Comparison of ENCODE assay signal across 1 cellular context in genomic region chr6:116392158-116393032, GRCh38.
A peak's percentile ranks its signal among the peaks of the same experiment; 100 is the strongest.
TF ChIP-seq lines count a peak whose summit lies in the region.

No MANE protein-coding gene starts in this region.

TF ChIP-seq in GM12878, 131 proteins besides CTCF, POLR2A, EP300 and RAD21 (continued from another document):
- TF ChIP-seq NKRF (conservative IDR thresholded peaks at IDR 0.05) (no peak), CREM (IDR thresholded peaks at IDR 0.05; ENCODE audit: low read depth) (peak; percentile 45; the same call in 1 of the 2 replicates), JUNB (IDR thresholded peaks at IDR 0.05) (0 out of 2 replicates have a peak, but pooled peaks have one; percentile 20), ETV6 (conservative IDR thresholded peaks at IDR 0.05 in 1 of 2, IDR thresholded peaks at IDR 0.05 in 1 of 2; ENCODE audit: borderline replicate concordance in 1 of 2, low read depth in 1 of 2) (peak in 1 of 2 experiments; percentile 73; a peak in 2 of 4 replicates), ATF2 (IDR thresholded peaks at IDR 0.05; ENCODE audit: low read length) (0 out of 2 replicates have a peak, but pooled peaks have one; percentile 43), E2F8 (IDR thresholded peaks at IDR 0.05; ENCODE audit: low read depth, partially characterized antibody) (no peak), GABPA (IDR thresholded peaks at IDR 0.05; ENCODE audit: low read depth) (peak; percentile 57; the same call in 1 of the 2 replicates), FOXM1 (IDR thresholded peaks at IDR 0.05; ENCODE audit: low read depth, low read length) (peak; percentile 45; the same call in 1 of the 2 replicates), NFIC (IDR thresholded peaks at IDR 0.05; ENCODE audit: low read depth, low read length) (peak; percentile 44; the same call in 1 of the 2 replicates)
